ENCODE assay signal across 1 cellular context in genomic region chr7:158043461-158044155, GRCh38.
TF ChIP-seq lines count a peak whose summit lies in the region.

No MANE protein-coding gene starts in this region.

TF ChIP-seq in K562, 482 proteins besides CTCF, POLR2A, EP300 and RAD21 (continued from another document):
- TF ChIP-seq ZNF609 (CRISPR knock-in tag; IDR thresholded peaks at IDR 0.05; ENCODE audit: borderline replicate concordance) (no peak), SMAD3 (CRISPR knock-in tag; conservative IDR thresholded peaks at IDR 0.05) (no peak)
